ENCODE assay signal across 2 cellular contexts in genomic region chr2:240685771-240686371, GRCh38.
TF ChIP-seq lines count a peak whose summit lies in the region.

No MANE protein-coding gene starts in this region.

TF ChIP-seq in SK-N-SH, 30 proteins besides CTCF, POLR2A, EP300 and RAD21 (continued from another document):
- TF ChIP-seq MXI1 (IDR thresholded peaks at IDR 0.05; ENCODE audit: low read depth, low read length) (no peak), SMC3 (IDR thresholded peaks at IDR 0.05; ENCODE audit: low read depth, low read length) (no peak), SIN3A (IDR thresholded peaks at IDR 0.05; ENCODE audit: borderline replicate concordance, low read depth, low read length) (no peak), MAX (IDR thresholded peaks at IDR 0.05; ENCODE audit: low read depth) (no peak), EZH2phosphoT487 (IDR thresholded peaks at IDR 0.05; ENCODE audit: borderline replicate concordance, low read depth) (no peak), FOXJ3 (CRISPR knock-in tag; IDR thresholded peaks at IDR 0.05) (no peak), NRF1 (IDR thresholded peaks at IDR 0.05; ENCODE audit: low read depth, low read length) (no peak), PBX3 (IDR thresholded peaks at IDR 0.05) (no peak), GATA2 (CRISPR knock-in tag; IDR thresholded peaks at IDR 0.05) (no peak), CHD2 (IDR thresholded peaks at IDR 0.05; ENCODE audit: low read length, partially characterized antibody) (no peak), RXRA (IDR thresholded peaks at IDR 0.05; ENCODE audit: borderline replicate concordance, low read depth) (no peak), FOXM1 (IDR thresholded peaks at IDR 0.05; ENCODE audit: low read depth) (no peak), NFIC (IDR thresholded peaks at IDR 0.05; ENCODE audit: borderline replicate concordance) (no peak)

TF ChIP-seq in SK-N-SH treated with all-trans-retinoic acid at 6 μM for 48 hours, 23 proteins besides CTCF, POLR2A, EP300 and RAD21 (continued from another document):
- TF ChIP-seq, protein P1, sequence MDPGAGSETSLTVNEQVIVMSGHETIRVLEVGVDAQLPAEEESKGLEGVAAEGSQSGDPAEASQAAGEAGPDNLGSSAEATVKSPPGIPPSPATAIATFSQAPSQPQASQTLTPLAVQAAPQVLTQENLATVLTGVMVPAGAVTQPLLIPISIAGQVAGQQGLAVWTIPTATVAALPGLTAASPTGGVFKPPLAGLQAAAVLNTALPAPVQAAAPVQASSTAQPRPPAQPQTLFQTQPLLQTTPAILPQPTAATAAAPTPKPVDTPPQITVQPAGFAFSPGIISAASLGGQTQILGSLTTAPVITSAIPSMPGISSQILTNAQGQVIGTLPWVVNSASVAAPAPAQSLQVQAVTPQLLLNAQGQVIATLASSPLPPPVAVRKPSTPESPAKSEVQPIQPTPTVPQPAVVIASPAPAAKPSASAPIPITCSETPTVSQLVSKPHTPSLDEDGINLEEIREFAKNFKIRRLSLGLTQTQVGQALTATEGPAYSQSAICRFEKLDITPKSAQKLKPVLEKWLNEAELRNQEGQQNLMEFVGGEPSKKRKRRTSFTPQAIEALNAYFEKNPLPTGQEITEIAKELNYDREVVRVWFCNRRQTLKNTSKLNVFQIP (CRISPR knock-in tag; IDR thresholded peaks at IDR 0.05; ENCODE audit: borderline replicate concordance, low read depth): no peak
- TF ChIP-seq ZNF565 (CRISPR knock-in tag; conservative IDR thresholded peaks at IDR 0.05; ENCODE audit: low read depth): no peak
- no peak for TF ChIP-seq SNAI2 (CRISPR knock-in tag; IDR thresholded peaks at IDR 0.05)
- TF ChIP-seq, protein P2, sequence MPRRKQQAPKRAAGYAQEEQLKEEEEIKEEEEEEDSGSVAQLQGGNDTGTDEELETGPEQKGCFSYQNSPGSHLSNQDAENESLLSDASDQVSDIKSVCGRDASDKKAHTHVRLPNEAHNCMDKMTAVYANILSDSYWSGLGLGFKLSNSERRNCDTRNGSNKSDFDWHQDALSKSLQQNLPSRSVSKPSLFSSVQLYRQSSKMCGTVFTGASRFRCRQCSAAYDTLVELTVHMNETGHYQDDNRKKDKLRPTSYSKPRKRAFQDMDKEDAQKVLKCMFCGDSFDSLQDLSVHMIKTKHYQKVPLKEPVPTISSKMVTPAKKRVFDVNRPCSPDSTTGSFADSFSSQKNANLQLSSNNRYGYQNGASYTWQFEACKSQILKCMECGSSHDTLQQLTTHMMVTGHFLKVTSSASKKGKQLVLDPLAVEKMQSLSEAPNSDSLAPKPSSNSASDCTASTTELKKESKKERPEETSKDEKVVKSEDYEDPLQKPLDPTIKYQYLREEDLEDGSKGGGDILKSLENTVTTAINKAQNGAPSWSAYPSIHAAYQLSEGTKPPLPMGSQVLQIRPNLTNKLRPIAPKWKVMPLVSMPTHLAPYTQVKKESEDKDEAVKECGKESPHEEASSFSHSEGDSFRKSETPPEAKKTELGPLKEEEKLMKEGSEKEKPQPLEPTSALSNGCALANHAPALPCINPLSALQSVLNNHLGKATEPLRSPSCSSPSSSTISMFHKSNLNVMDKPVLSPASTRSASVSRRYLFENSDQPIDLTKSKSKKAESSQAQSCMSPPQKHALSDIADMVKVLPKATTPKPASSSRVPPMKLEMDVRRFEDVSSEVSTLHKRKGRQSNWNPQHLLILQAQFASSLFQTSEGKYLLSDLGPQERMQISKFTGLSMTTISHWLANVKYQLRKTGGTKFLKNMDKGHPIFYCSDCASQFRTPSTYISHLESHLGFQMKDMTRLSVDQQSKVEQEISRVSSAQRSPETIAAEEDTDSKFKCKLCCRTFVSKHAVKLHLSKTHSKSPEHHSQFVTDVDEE (CRISPR knock-in tag; IDR thresholded peaks at IDR 0.05): no peak
